In the genomic region with DNA sequence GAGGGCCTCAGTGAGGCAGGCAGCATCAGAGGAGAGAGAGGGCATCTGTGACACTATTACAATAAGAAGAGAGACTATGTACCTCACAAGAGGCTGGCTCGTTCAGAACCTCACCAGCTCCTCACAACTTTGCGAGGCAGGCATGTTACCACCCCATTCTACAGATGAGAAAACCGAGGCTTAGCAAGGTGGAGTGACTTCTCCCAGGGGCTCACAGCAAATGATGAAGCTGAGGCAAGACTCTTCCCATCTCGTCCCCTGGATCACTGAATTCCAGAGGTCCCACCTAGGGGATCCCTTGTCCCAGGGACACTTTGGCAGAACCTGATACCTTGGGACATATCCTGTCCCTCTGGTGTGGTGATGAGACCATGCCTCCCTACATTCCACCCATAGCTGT, we compare ENCODE assay signal across 24 cellular contexts.
"Had no signal": no experiment of that assay in that cellular context is flagged by ENCODE, and none has a peak within 500 bp of the region (broad histone marks: within the 10 kb centered on the region; RNA-seq: fewer than 3 reads in every experiment).

No MANE protein-coding gene starts in this region.

- ATAC-seq: foreskin keratinocyte, gastroesophageal sphincter, heart left ventricle, left cardiac atrium, left lung, left ventricle myocardium superior, lower lobe of right lung, mucosa of descending colon had no signal

- H3K4me1 ChIP-seq: esophagus muscularis mucosa, foreskin keratinocyte, gastroesophageal sphincter, heart left ventricle, left lung, lower lobe of right lung had no signal

- H3K4me3 Mint-ChIP-seq: immature natural killer cell, mesothelial cell of epicardium, naive B cell had no signal

- FAIRE-seq: colon, endothelial cell of umbilical vein, frontal cortex had no signal

- H2AFZ ChIP-seq: hepatocyte had no signal

- H3K4me2 ChIP-seq: hepatocyte had no signal

- H3K79me2 ChIP-seq: hepatocyte had no signal

- H3K27ac ChIP-seq: coronary artery, dorsolateral prefrontal cortex, esophagus muscularis mucosa, foreskin keratinocyte, gastroesophageal sphincter, heart left ventricle, hepatocyte, left lung, lower lobe of right lung had no signal

- H3K27ac Mint-ChIP-seq: immature natural killer cell, mesothelial cell of epicardium had no signal

- H3K9me3 ChIP-seq: esophagus muscularis mucosa, gastroesophageal sphincter, heart left ventricle, left lung, lower lobe of right lung, mucosa of descending colon had no signal

- H3K4me1 Mint-ChIP-seq: immature natural killer cell, mesothelial cell of epicardium, naive B cell had no signal

- H3K4me3 ChIP-seq: coronary artery, dorsolateral prefrontal cortex, esophagus muscularis mucosa, gastroesophageal sphincter, heart left ventricle, hepatocyte, left lung, lower lobe of right lung, mucosa of descending colon had no signal

- H3K9me3 Mint-ChIP-seq: immature natural killer cell, mesothelial cell of epicardium had no signal

- H3K36me3 ChIP-seq: esophagus muscularis mucosa, gastroesophageal sphincter, heart left ventricle, left lung, lower lobe of right lung had no signal

- H3K36me3 Mint-ChIP-seq: immature natural killer cell, mesothelial cell of epicardium, naive B cell had no signal

- DNase-seq: dermis blood vessel endothelial cell; dorsolateral prefrontal cortex; effector CD4-positive, alpha-beta T cell; effector memory CD4-positive, alpha-beta T cell; foreskin keratinocyte; hypothalamus; immature natural killer cell; islet precursor cell; left cardiac atrium; left lung; left ventricle myocardium superior; lower lobe of right lung; mesenchymal stem cell; naive B cell had no signal
